8 cellular contexts compared by ENCODE assay signal in genomic region chr14:101961011-101961721, GRCh38. TPM values are rescaled to one million over a fixed set of nuclear protein-coding genes. Genes with fewer than 3 reads are reported as not detected.
DNase-seq lines count a peak whose midpoint lies in the region; ATAC-seq, FAIRE-seq and TF ChIP-seq lines count a peak whose summit lies in the region.

No MANE protein-coding gene starts in this region.

- no peaks in the 10 kb centered on the region for H4K20me1 ChIP-seq in OCI-LY3 (ENCODE audit: insufficient read depth, low read length)
- H4K20me1 ChIP-seq in endothelial cell of umbilical vein (replicated peaks; ENCODE audit: control insufficient read depth, extremely low read depth, insufficient read depth, low read length), result no peaks in the 10 kb centered on the region

- ATAC-seq in GM19035 (IDR thresholded peaks at IDR 0.05; ENCODE audit: unreplicated experiment), result no peak

- peak; percentile 72 for FAIRE-seq in endothelial cell of umbilical vein (lab: Jason Lieb, UNC)

- H3K4me2 ChIP-seq in OCI-LY3 (ENCODE audit: low read length), result peak overlapping the region; percentile 99
- H3K4me2 ChIP-seq in endothelial cell of umbilical vein (ENCODE audit: insufficient read depth, low read length), result no peak overlapping the region

- dilution Hi-C loops in endothelial cell of umbilical vein (cut with MboI; ENCODE audit: extremely low pct_ligation_motif_present, low sequenced_read_pairs), result no loop called here

- CTCF ChIA-PET in endothelial cell of umbilical vein (lab: Charles Lee), result interaction anchor here (0.9 to 1.7 kb wide), 8 partner anchors 9 to 254 kb away, joined by 3 to 10 read pairs (median 5); no protein-coding TSS in a partner anchor

- TF ChIP-seq POLR2A in endothelial cell of umbilical vein (IDR thresholded peaks at IDR 0.05; ENCODE audit: low read depth, low read length), result no peak

- H3K4me1 ChIP-seq in OCI-LY3 (ENCODE audit: low read length) (peaks cover 29% of the 10 kb centered on the region), endothelial cell of umbilical vein (ENCODE audit: control insufficient read depth, extremely low read depth, insufficient read depth, low read length) (peaks cover 8% of the 10 kb centered on the region)

- DNase-seq in COR-L47 (lab: John Stamatoyannopoulos, UW) (peak; percentile 90), endothelial cell of umbilical vein (ENCODE audit: low read depth, low spot score) (peak; percentile 76), midbrain (lab: John Stamatoyannopoulos, UW) (peak; percentile 75)
- DNase-seq in Jurkat, Clone E6-1 (ENCODE audit: low read depth, low spot score), result peak; percentile 78
- peak; percentile 45 for DNase-seq in activated CD8-positive, alpha-beta memory T cell treated with anti-CD3 and anti-CD28 coated beads, Interleukin-2, amount 50 U/mL, for 24 hours (ENCODE audit: extremely low read depth)
- peak; percentile 47 to 48 for DNase-seq in stimulated activated CD8-positive, alpha-beta memory T cell treated with anti-CD3 and anti-CD28 coated beads, Interleukin-4, amount 100 ng/mL, for 4 hours (ENCODE audit: low read depth in 2 of 2, low spot score in 1 of 2)

- TF ChIP-seq CTCF in OCI-LY3 (IDR thresholded peaks at IDR 0.05; ENCODE audit: low read depth, low read length) (peak; percentile 87), endothelial cell of umbilical vein (IDR thresholded peaks at IDR 0.05; ENCODE audit: extremely low read depth in 1 of 2, insufficient read depth in 1 of 2, low read depth in 1 of 2, low read length in 2 of 2) (peak; percentile 78 to 95)

- no peak overlapping the region for H3K4me3 ChIP-seq in Jurkat, Clone E6-1 (ENCODE audit: low read length)
- peak overlapping the region; percentile 77 for H3K4me3 ChIP-seq in OCI-LY3 (ENCODE audit: low read length)
- no peak overlapping the region for H3K4me3 ChIP-seq in endothelial cell of umbilical vein (replicated peaks in 1 of 3; ENCODE audit: insufficient read depth in 1 of 3, low read depth in 1 of 3, low read length in 3 of 3)

- H3K27ac ChIP-seq in OCI-LY3 (ENCODE audit: low read length), result no peak overlapping the region
- no peak overlapping the region for H3K27ac ChIP-seq in endothelial cell of umbilical vein (ENCODE audit: insufficient read depth, low read depth, low read length)

- H3K79me2 ChIP-seq in OCI-LY3 (ENCODE audit: low read length), result peaks cover 18% of the 10 kb centered on the region
- H3K79me2 ChIP-seq in endothelial cell of umbilical vein (ENCODE audit: control insufficient read depth, insufficient read depth, low read length), result peaks cover 17% of the 10 kb centered on the region

- H3K27me3 ChIP-seq in OCI-LY3 (ENCODE audit: low read depth, low read length), result no peaks in the 10 kb centered on the region
- H3K27me3 ChIP-seq in endothelial cell of umbilical vein (ENCODE audit: control insufficient read depth in 2 of 2, insufficient read depth in 2 of 2, low read length in 2 of 2), result no peaks in the 10 kb centered on the region

- H3K9me1 ChIP-seq in endothelial cell of umbilical vein (replicated peaks; ENCODE audit: control insufficient read depth, extremely low read depth, insufficient read depth, low read length), result no peaks in the 10 kb centered on the region

- H3K9ac ChIP-seq in OCI-LY3 (ENCODE audit: low read length) (peak overlapping the region; percentile 25; the same call in 1 of the 2 replicates), endothelial cell of umbilical vein (replicated peaks; ENCODE audit: extremely low read depth, insufficient read depth, low read length) (no peak overlapping the region)

- H3K36me3 ChIP-seq in OCI-LY3 (replicated peaks; ENCODE audit: low read depth, low read length) (no peaks in the 10 kb centered on the region), endothelial cell of umbilical vein (ENCODE audit: control insufficient read depth in 2 of 2, extremely low read depth in 1 of 2, insufficient read depth in 2 of 2, low read length in 2 of 2) (no peaks in the 10 kb centered on the region)

- H3K9me3 ChIP-seq in OCI-LY3 (ENCODE audit: insufficient read depth, low read length) (no peaks in the 10 kb centered on the region), endothelial cell of umbilical vein (replicated peaks; ENCODE audit: control insufficient read depth, insufficient read depth, low read length) (no peaks in the 10 kb centered on the region)

- intact Hi-C loops in endothelial cell of umbilical vein (cut with micrococcal nuclease), result loop anchor here (1.0 to 5.0 kb wide), 5 partner anchors 19 to 356 kb away; partner anchors contain the start of gene HSP90AA1

- peak overlapping the region; percentile 83 for H2AFZ ChIP-seq in OCI-LY3 (ENCODE audit: low read depth, low read length)
- H2AFZ ChIP-seq in endothelial cell of umbilical vein (ENCODE audit: low read depth, low read length), result peak overlapping the region; percentile 39

- no TSS peak for BruUV-seq in endothelial cell of umbilical vein (replicated peaks; lab: Mats Ljungman, UMichigan)

- POLR2A ChIA-PET in endothelial cell of umbilical vein (lab: Charles Lee), result interaction anchor here (0.6 to 0.9 kb wide), 2 partner anchors 152 to 201 kb away, joined by 3 read pairs; no protein-coding TSS in a partner anchor

TF ChIP-seq in endothelial cell of umbilical vein, 7 proteins besides CTCF, POLR2A, EP300 and RAD21:
- TF ChIP-seq EZH2 (IDR thresholded peaks at IDR 0.05; ENCODE audit: borderline replicate concordance, low read depth, low read length, severe bottlenecking) (no peak), MAX (IDR thresholded peaks at IDR 0.05; ENCODE audit: insufficient read depth, insufficient read length) (peak; percentile 51)

RNA-seq across cellular contexts. Expression of gene DYNC1H1, which starts 3.2 kb away (rescaled TPM):
- 146 TPM for polyA plus RNA-seq in Jurkat, Clone E6-1 (2012; ENCODE audit: insufficient read depth, insufficient read length)
- 596 and 648 TPM in 2 replicates for total RNA-seq in endothelial cell of umbilical vein
- polyA plus RNA-seq in endothelial cell of umbilical vein, result 235 and 254 TPM in 2 replicates
- 268 and 289 TPM in 2 replicates for polyA plus RNA-seq in endothelial cell of umbilical vein (2011; cell fraction: cytosol; rRNA removed)
- polyA plus RNA-seq in endothelial cell of umbilical vein (2011; cell fraction: nucleus; rRNA removed), result 442 and 586 TPM in 2 replicates
- polyA plus RNA-seq in endothelial cell of umbilical vein (2012), result 436 and 546 TPM in 2 replicates
- 733 and 844 TPM in 2 replicates for polyA minus RNA-seq in endothelial cell of umbilical vein
- 261 TPM for polyA minus RNA-seq in endothelial cell of umbilical vein (2011; cell fraction: cytosol; rRNA and poly(A)+ RNA removed)
- polyA minus RNA-seq in endothelial cell of umbilical vein (2011; cell fraction: nucleus; rRNA and poly(A)+ RNA removed), result 697 and 703 TPM in 2 replicates
